Comparison of ENCODE assay signal across 22 cellular contexts in the genomic region with DNA sequence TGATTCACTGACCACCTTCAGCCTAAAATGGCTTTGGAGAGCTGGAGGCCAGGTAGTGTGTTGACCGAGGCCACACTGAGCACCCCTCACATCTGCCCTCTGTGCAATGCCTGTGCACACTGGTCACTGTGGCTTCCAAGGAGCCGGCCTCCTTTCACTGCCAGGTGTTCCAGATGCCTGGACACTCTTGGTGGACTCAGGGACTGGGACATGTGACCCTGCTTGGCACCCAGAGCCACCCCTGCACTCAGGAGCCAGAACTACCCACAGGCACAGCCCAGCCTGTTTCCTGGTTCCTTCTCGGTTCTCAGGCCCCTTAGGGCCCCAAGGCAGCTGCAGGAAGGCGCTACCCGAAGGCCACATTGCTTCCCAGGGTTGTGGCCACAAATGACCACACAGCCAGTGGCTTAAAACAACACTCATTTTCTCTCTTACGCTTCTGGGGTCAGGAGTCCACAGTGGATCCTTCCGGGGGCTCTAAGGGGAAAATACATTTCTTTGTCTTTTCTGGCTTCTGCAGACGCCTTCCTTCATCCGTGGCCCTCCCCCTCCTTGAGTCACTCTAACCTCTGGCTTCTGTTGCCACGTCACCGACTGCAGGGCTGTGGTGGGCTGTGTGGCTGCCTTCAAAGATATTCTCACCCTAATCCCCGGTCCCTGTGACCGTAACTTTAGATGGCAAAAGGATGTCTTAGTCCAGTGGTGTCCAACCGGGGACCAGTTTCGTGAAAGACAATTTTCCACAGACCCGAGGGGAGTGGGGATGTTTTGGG.
A peak's percentile ranks its signal among the peaks of the same experiment; 100 is the strongest.
DNase-seq lines count a peak whose midpoint lies in the region; ATAC-seq, FAIRE-seq and TF ChIP-seq lines count a peak whose summit lies in the region.
"Had no signal": no experiment of that assay in that cellular context is flagged by ENCODE, and none has a peak within 500 bp of the region (broad histone marks: within the 10 kb centered on the region; RNA-seq: fewer than 3 reads in every experiment).

No MANE protein-coding gene starts in this region.

- no peak for TF ChIP-seq CTCF in IMR-90 (conservative IDR thresholded peaks at IDR 0.05; ENCODE audit: low read depth, low read length)
- TF ChIP-seq CTCF in GM10248 (IDR thresholded peaks at IDR 0.05; ENCODE audit: control extremely low read depth, extremely low read depth, low read depth, missing control alignments) = no peak

- no peak overlapping the region for H3K4me3 ChIP-seq in IMR-90 (ENCODE audit: insufficient read depth, low read depth, low read length)
- H3K4me3 ChIP-seq: HAP-1, skin epidermis, transverse colon had no signal

- no peaks in the 10 kb centered on the region for H3K36me3 ChIP-seq in IMR-90 (ENCODE audit: control insufficient read depth, insufficient read depth, low read length)
- H3K36me3 ChIP-seq: HAP-1, transverse colon had no signal

- H4K5ac ChIP-seq in IMR-90 (ENCODE audit: low read depth, low read length) = no peak overlapping the region

- H3K4me2 ChIP-seq in IMR-90 (ENCODE audit: low read depth, low read length) = no peak overlapping the region

- in situ Hi-C loops in IMR-90 (cut with MboI; ENCODE audit: low sequenced_read_pairs) = no loop called here

- WGBS in IMR-90 (ENCODE audit: extremely low coverage in 2 of 2, insufficient read length in 1 of 2), 2 experiments = 100% methylated on average over 1 of the region's 16 CpGs; no CpG with 5 or more reads in 1 of the 2 experiments

- H3K18ac ChIP-seq in IMR-90 (ENCODE audit: low read depth, low read length) = no peak overlapping the region

- TF ChIP-seq RAD21 in IMR-90 (IDR thresholded peaks at IDR 0.05; ENCODE audit: low read length) = no peak

- H3K27me3 ChIP-seq in IMR-90 (ENCODE audit: control insufficient read depth, insufficient read depth, low read length) = peaks cover 2% of the 10 kb centered on the region; the same call in 1 of the 2 replicates

- H3K14ac ChIP-seq in IMR-90 (replicated peaks; ENCODE audit: low read depth, low read length) = no peak overlapping the region

- no peak overlapping the region for H4K91ac ChIP-seq in IMR-90 (ENCODE audit: insufficient read depth, low read depth, low read length)

- DNase-seq in Daoy (ENCODE audit: low read depth) (peak; percentile 65), IMR-90 (peak; percentile 30), myocyte (ENCODE audit: low read depth) (peak; percentile 18), GM10248 (ENCODE audit: extremely low spot score) (no peak), H54 (ENCODE audit: insufficient read length, low spot score) (no peak)
- DNase-seq in activated T-cell treated with anti-CD3 and anti-CD28 coated beads, Interleukin-2, amount 50 U/mL, for 48 hours = peak; percentile 35 to 49
- DNase-seq: caudate nucleus; DMS153; left colon; MM.1S; NCI-H2081; NCI-H524 treated with DMSO at 0.1 percent for 48 hours; PC-3; stimulated activated naive B cell treated with anti-CD40 and anti-IgM and Interleukin-4, amounts not matched to agents 10 μg/mL and 1 μg/mL and 100 μg/mL, for 72 hours; transverse colon had no signal

- H2BK20ac ChIP-seq in IMR-90 (ENCODE audit: low read depth, low read length) = no peak overlapping the region

- CTCF ChIA-PET in IMR-90 (lab: Yijun Ruan, JAX) = interaction anchor here (1.1 kb wide), 1 partner anchor 8 kb away, joined by 3 read pairs; no protein-coding TSS in a partner anchor
- CTCF ChIA-PET in GM10248 (lab: Yijun Ruan, JAX) = no interaction called here

- H2AK5ac ChIP-seq in IMR-90 (ENCODE audit: low read depth, low read length) = no peak overlapping the region

- no peak overlapping the region for H2BK15ac ChIP-seq in IMR-90 (ENCODE audit: low read depth, low read length)

- BruUV-seq in IMR-90 (replicated peaks; lab: Mats Ljungman, UMichigan) = no TSS peak

- dilution Hi-C loops in IMR-90 (cut with HindIII; ENCODE audit: low sequenced_read_pairs, unreplicated experiment) = no loop called here

- no peak overlapping the region for H2AK9ac ChIP-seq in IMR-90 (replicated peaks; ENCODE audit: low read depth, low read length, poor library complexity)

- intact Hi-C loops in IMR-90 (cut with micrococcal nuclease) = no loop called here

- no peak overlapping the region for H4K8ac ChIP-seq in IMR-90 (ENCODE audit: low read depth in 2 of 2, low read length in 2 of 2)

- H3K9me3 ChIP-seq in IMR-90 (ENCODE audit: control insufficient read depth, insufficient read depth, low read length) = no peaks in the 10 kb centered on the region
- H3K9me3 ChIP-seq: HAP-1, transverse colon had no signal

- ATAC-seq in IMR-90 (ENCODE audit: low read depth) = peak; percentile 18; the same call in 1 of the 2 replicates
- ATAC-seq in GM18907 (IDR thresholded peaks at IDR 0.05; ENCODE audit: unreplicated experiment) = no peak
- ATAC-seq: left colon; PC-3; stimulated activated naive B cell treated with anti-CD40 and anti-IgM and Interleukin-4, amounts not matched to agents 10 μg/mL and 1 μg/mL and 100 μg/mL, for 72 hours had no signal

- no peak overlapping the region for H3K23ac ChIP-seq in IMR-90 (ENCODE audit: low read depth, low read length)

- no peak overlapping the region for H3K56ac ChIP-seq in IMR-90 (ENCODE audit: extremely low read depth, insufficient read depth, low read length)

- no peak overlapping the region for H2BK5ac ChIP-seq in IMR-90 (ENCODE audit: low read depth, low read length, poor library complexity, severe bottlenecking)

- no peak overlapping the region for H2BK120ac ChIP-seq in IMR-90 (ENCODE audit: low read depth, low read length)

- no peak for FAIRE-seq in H54 (lab: Jason Lieb, UNC)
- FAIRE-seq: GM18507, GM19239 had no signal

- no peaks in the 10 kb centered on the region; the same call in 1 of the 2 replicates for H3K4me1 ChIP-seq in IMR-90 (ENCODE audit: control insufficient read depth, insufficient read depth, low read length)
- H3K4me1 ChIP-seq: HAP-1, parathyroid adenoma, transverse colon had no signal

- 0 out of 4 replicates have a peak, but pooled peaks cover 0 to 3% of the 10 kb centered on the region in 2 experiments for H3K79me1 ChIP-seq in IMR-90 (ENCODE audit: low read depth in 1 of 2, low read length in 2 of 2)

- H3K27ac ChIP-seq in IMR-90 (ENCODE audit: insufficient read depth, low read length) = no peak overlapping the region
- H3K27ac ChIP-seq: parathyroid adenoma, skin epidermis, transverse colon, VCaP had no signal

- no peak overlapping the region for H3K9ac ChIP-seq in IMR-90 (ENCODE audit: low read depth, low read length)
- H3K9ac ChIP-seq: parathyroid adenoma had no signal

- POLR2A ChIA-PET in IMR-90 (lab: Charles Lee; ENCODE audit: unreplicated experiment) (no interaction called here), GM10248 (lab: Yijun Ruan, JAX) (no interaction called here)

- H4K20me1 ChIP-seq in IMR-90 (ENCODE audit: insufficient read depth, low read length) = peaks cover 5% of the 10 kb centered on the region; the same call in 1 of the 2 replicates

- H2AFZ ChIP-seq in IMR-90 (replicated peaks; ENCODE audit: low read length, poor library complexity) = no peak overlapping the region
- H2AFZ ChIP-seq: parathyroid adenoma had no signal

- no peak overlapping the region for H3K4ac ChIP-seq in IMR-90 (ENCODE audit: low read depth, low read length)

- H3K9me1 ChIP-seq in IMR-90 (ENCODE audit: insufficient read depth, low read length) = peaks cover 5% of the 10 kb centered on the region

- TF ChIP-seq POLR2A in IMR-90 (IDR thresholded peaks at IDR 0.05; ENCODE audit: low read depth, low read length) = no peak
- TF ChIP-seq POLR2A in H54 (IDR thresholded peaks at IDR 0.05; ENCODE audit: low read depth, low read length) = no peak

TF ChIP-seq in IMR-90, 13 proteins besides CTCF, POLR2A, EP300 and RAD21:
- TF ChIP-seq MAZ (IDR thresholded peaks at IDR 0.05; ENCODE audit: borderline replicate concordance, low read depth, low read length) (no peak), RFX5 (IDR thresholded peaks at IDR 0.05; ENCODE audit: low read depth, low read length) (no peak), SMC3 (IDR thresholded peaks at IDR 0.05; ENCODE audit: low read depth, low read length) (no peak), NFE2L2 (IDR thresholded peaks at IDR 0.05; ENCODE audit: low read depth, low read length) (no peak), RCOR1 (IDR thresholded peaks at IDR 0.05; ENCODE audit: insufficient replicate concordance, low read length) (no peak)

Comparison
In these comparisons a context has a peak if more than half of its experiments do, and no peak if none do; other contexts are left out.
1. DNase-seq: peak in Daoy (single experiment), IMR-90 (single experiment), activated T-cell treated with anti-CD3 and anti-CD28 coated beads, Interleukin-2, amount 50 U/mL, for 48 hours (2 of 2) and myocyte (single experiment); none in GM10248 (single experiment) and H54 (single experiment).